In the genomic region with DNA sequence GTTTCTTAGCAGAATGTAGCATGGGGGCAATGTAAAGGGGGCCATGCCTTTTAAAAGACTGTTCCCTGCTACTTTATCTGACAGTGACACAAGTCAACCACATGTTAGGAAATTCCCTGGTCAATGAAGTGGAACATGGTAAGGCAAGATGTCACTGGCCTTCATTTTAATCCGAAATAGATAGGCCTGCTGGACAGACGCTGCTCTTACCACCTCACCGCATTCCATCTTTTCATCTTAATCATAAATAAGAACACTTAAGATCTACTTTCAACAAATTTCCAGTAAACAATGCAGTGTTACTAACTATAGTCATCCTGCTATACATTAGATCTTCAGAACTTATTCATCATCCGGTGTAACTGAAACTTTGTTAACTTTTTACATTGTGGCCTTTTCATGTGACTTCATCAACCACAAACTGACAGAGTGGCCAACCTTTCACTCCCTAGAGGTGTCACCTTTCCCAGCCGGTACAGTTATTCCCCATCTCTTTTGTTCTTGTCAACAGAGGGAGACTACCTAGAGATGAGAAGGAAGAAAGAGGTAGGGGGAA, we compare ENCODE assay signal across 9 cellular contexts. TPM values are rescaled to one million over a fixed set of nuclear protein-coding genes. Genes with fewer than 3 reads are reported as not detected.
A peak's percentile ranks its signal among the peaks of the same experiment; 100 is the strongest.
DNase-seq lines count a peak whose midpoint lies in the region; ATAC-seq lines count a peak whose summit lies in the region.
"Had no signal": no experiment of that assay in that cellular context is flagged by ENCODE, and none has a peak within 500 bp of the region (broad histone marks: within the 10 kb centered on the region; RNA-seq: fewer than 3 reads in every experiment).

No MANE protein-coding gene starts in this region.

- no peaks in the 10 kb centered on the region for H3K36me3 Mint-ChIP-seq in activated naive CD8-positive, alpha-beta T cell treated with anti-CD3 and anti-CD28 coated beads, Interleukin-2, amount 10 ng/mL, durations not matched to agents 7 days and 5 days

- peak overlapping the region; percentile 66 for H3K27ac Mint-ChIP-seq in activated naive CD8-positive, alpha-beta T cell treated with anti-CD3 and anti-CD28 coated beads, Interleukin-2, amount 10 ng/mL, durations not matched to agents 7 days and 5 days

- POLR2A ChIA-PET in activated naive CD8-positive, alpha-beta T cell treated with anti-CD3 and anti-CD28 coated beads, Interleukin-2, amount 10 ng/mL, durations not matched to agents 7 days and 5 days (lab: Charles Lee) = interaction anchor here (1.0 kb wide), 1 partner anchor 11 kb away, joined by 6 read pairs; no protein-coding TSS in a partner anchor

- H3K27me3 Mint-ChIP-seq in activated naive CD8-positive, alpha-beta T cell treated with anti-CD3 and anti-CD28 coated beads, Interleukin-2, amount 10 ng/mL, durations not matched to agents 7 days and 5 days = peaks cover 5% of the 10 kb centered on the region

- peak; percentile 18 for DNase-seq in EH (ENCODE audit: low read depth)
- DNase-seq in activated naive CD8-positive, alpha-beta T cell treated with anti-CD3 and anti-CD28 coated beads, Interleukin-2, amount 10 ng/mL, durations not matched to agents 7 days and 5 days = no peak
- DNase-seq in islet precursor cell = no peak
- DNase-seq in dedifferentiated amniotic fluid mesenchymal stem cell (ENCODE audit: extremely low spot score) = no peak
- no peak for DNase-seq in NCI-H446 (lab: John Stamatoyannopoulos, UW)
- DNase-seq in NCI-H2029 treated with DMSO at 0.1 percent for 48 hours (lab: John Stamatoyannopoulos, UW) = no peak
- DNase-seq: amniotic stem cell had no signal

- peaks cover 26% of the 10 kb centered on the region for H3K4me1 Mint-ChIP-seq in activated naive CD8-positive, alpha-beta T cell treated with anti-CD3 and anti-CD28 coated beads, Interleukin-2, amount 10 ng/mL, durations not matched to agents 7 days and 5 days

- no peaks in the 10 kb centered on the region for H3K9me3 Mint-ChIP-seq in activated naive CD8-positive, alpha-beta T cell treated with anti-CD3 and anti-CD28 coated beads, Interleukin-2, amount 10 ng/mL, durations not matched to agents 7 days and 5 days

- ATAC-seq in GM19452 (IDR thresholded peaks at IDR 0.05; ENCODE audit: unreplicated experiment) (peak; percentile 95), HG03175 (IDR thresholded peaks at IDR 0.05; ENCODE audit: unreplicated experiment) (peak; percentile 92)
- peak; percentile 71 for ATAC-seq in activated naive CD8-positive, alpha-beta T cell treated with anti-CD3 and anti-CD28 coated beads, Interleukin-2, amount 10 ng/mL, durations not matched to agents 7 days and 5 days (ENCODE audit: low read depth)

- H3K4me3 Mint-ChIP-seq in activated naive CD8-positive, alpha-beta T cell treated with anti-CD3 and anti-CD28 coated beads, Interleukin-2, amount 10 ng/mL, durations not matched to agents 7 days and 5 days = peak overlapping the region; percentile 58

RNA-seq across cellular contexts. Expression of gene ASB4, which starts 15.6 kb away (rescaled TPM):
- not detected for total RNA-seq in activated naive CD8-positive, alpha-beta T cell treated with anti-CD3 and anti-CD28 coated beads, Interleukin-2, amount 10 ng/mL, durations not matched to agents 7 days and 5 days
